In genomic region chr1:69744381-69744780, GRCh38 we compare ENCODE assay signal across 28 cellular contexts.
"Had no signal": no experiment of that assay in that cellular context is flagged by ENCODE, and none has a peak within 500 bp of the region (broad histone marks: within the 10 kb centered on the region; RNA-seq: fewer than 3 reads in every experiment).

No MANE protein-coding gene starts in this region.

- ATAC-seq: stimulated activated effector memory CD8-positive, alpha-beta T cell treated with anti-CD3 and anti-CD28 coated beads, Interleukin-12 subunit alpha, Interleukin-12 subunit beta, amount 100 ng/mL, for 72 hours; stimulated activated memory B cell treated with anti-CD40 and anti-IgM and Interleukin-4, amounts not matched to agents 10 μg/mL and 1 μg/mL and 100 μg/mL, for 72 hours; stimulated activated naive B cell treated with anti-CD40 and anti-IgM and Interleukin-4, amounts not matched to agents 10 μg/mL and 1 μg/mL and 100 μg/mL, for 72 hours; stimulated activated naive CD8-positive, alpha-beta T cell treated with anti-CD3 and anti-CD28 coated beads, Interleukin-15, amount 100 ng/mL, for 72 hours; stimulated activated naive CD8-positive, alpha-beta T cell treated with anti-CD3 and anti-CD28 coated beads, Interleukin-15, Interleukin-2, amounts not matched to agents 100 U/mL and 50 U/mL, for 24 hours; upper lobe of right lung had no signal

- H3K36me3 Mint-ChIP-seq: stimulated activated effector memory CD8-positive, alpha-beta T cell treated with anti-CD3 and anti-CD28 coated beads, Interleukin-12 subunit alpha, Interleukin-12 subunit beta, amount 100 ng/mL, for 72 hours; stimulated activated memory B cell treated with anti-CD40 and anti-IgM and Interleukin-4, amounts not matched to agents 10 μg/mL and 1 μg/mL and 100 μg/mL, for 72 hours; stimulated activated naive B cell treated with anti-CD40 and anti-IgM and Interleukin-4, amounts not matched to agents 10 μg/mL and 1 μg/mL and 100 μg/mL, for 72 hours; type B pancreatic cell had no signal

- H3K27me3 ChIP-seq: stomach, suprapubic skin, testis, thyroid gland, tibial artery, tibial nerve, transverse colon, upper lobe of left lung, upper lobe of right lung, uterus, vagina had no signal

- H3K4me1 ChIP-seq: stomach, suprapubic skin, thyroid gland, tibial artery, tibial nerve, transverse colon, upper lobe of left lung, upper lobe of right lung, uterus, vagina had no signal

- DNase-seq: stimulated activated CD4-positive, alpha-beta T cell treated with anti-CD3 and anti-CD28 coated beads, Interleukin-2, amount 100 ng/mL, for 48 hours; stimulated activated CD4-positive, alpha-beta T cell treated with anti-CD3 and anti-CD28 coated beads, Interleukin-4, amount 100 ng/mL, for 1 hour; stimulated activated CD4-positive, alpha-beta T cell treated with anti-CD3 and anti-CD28 coated beads, Interleukin-4, amount 100 ng/mL, for 24 hours; stimulated activated CD4-positive, alpha-beta T cell treated with anti-CD3 and anti-CD28 coated beads, Interleukin-4, amount 100 ng/mL, for 4 hours; stimulated activated CD8-positive, alpha-beta memory T cell treated with anti-CD3 and anti-CD28 coated beads, Interleukin-4, amount 100 ng/mL, for 48 hours; stimulated activated naive B cell treated with anti-CD40 and anti-IgM and Interleukin-4, amounts not matched to agents 10 μg/mL and 1 μg/mL and 100 μg/mL, for 72 hours; stimulated activated naive CD4-positive, alpha-beta T cell; stimulated activated naive CD4-positive, alpha-beta T cell treated with Interleukin-2 at 50 U/mL for 16 hours; stimulated activated naive CD8-positive, alpha-beta T cell treated with anti-CD3 and anti-CD28 coated beads, Interleukin-15, amount 100 ng/mL, for 72 hours; stimulated activated naive CD8-positive, alpha-beta T cell treated with anti-CD3 and anti-CD28 coated beads, Interleukin-15, Interleukin-2, amounts not matched to agents 100 U/mL and 50 U/mL, for 24 hours; stomach; substantia nigra; testis; thyroid gland; tibial artery; transverse colon; trophoblast cell; upper lobe of left lung; upper lobe of right lung; uterus had no signal

- H3K27ac Mint-ChIP-seq: stimulated activated effector memory CD8-positive, alpha-beta T cell treated with anti-CD3 and anti-CD28 coated beads, Interleukin-12 subunit alpha, Interleukin-12 subunit beta, amount 100 ng/mL, for 72 hours; stimulated activated memory B cell treated with anti-CD40 and anti-IgM and Interleukin-4, amounts not matched to agents 10 μg/mL and 1 μg/mL and 100 μg/mL, for 72 hours; stimulated activated naive B cell treated with anti-CD40 and anti-IgM and Interleukin-4, amounts not matched to agents 10 μg/mL and 1 μg/mL and 100 μg/mL, for 72 hours; stimulated activated naive CD8-positive, alpha-beta T cell treated with anti-CD3 and anti-CD28 coated beads, Interleukin-15, amount 100 ng/mL, for 72 hours; stimulated activated naive CD8-positive, alpha-beta T cell treated with anti-CD3 and anti-CD28 coated beads, Interleukin-15, Interleukin-2, amounts not matched to agents 100 ng/mL and 50 ng/mL, for 24 hours had no signal

- H3K4me1 Mint-ChIP-seq: stimulated activated effector memory CD8-positive, alpha-beta T cell treated with anti-CD3 and anti-CD28 coated beads, Interleukin-12 subunit alpha, Interleukin-12 subunit beta, amount 100 ng/mL, for 72 hours; stimulated activated memory B cell treated with anti-CD40 and anti-IgM and Interleukin-4, amounts not matched to agents 10 μg/mL and 1 μg/mL and 100 μg/mL, for 72 hours; stimulated activated naive B cell treated with anti-CD40 and anti-IgM and Interleukin-4, amounts not matched to agents 10 μg/mL and 1 μg/mL and 100 μg/mL, for 72 hours; stimulated activated naive CD8-positive, alpha-beta T cell treated with anti-CD3 and anti-CD28 coated beads, Interleukin-15, amount 100 ng/mL, for 72 hours had no signal

- H3K27ac ChIP-seq: stomach, suprapubic skin, testis, thoracic aorta, thyroid gland, tibial artery, tibial nerve, transverse colon, upper lobe of left lung, upper lobe of right lung, uterus, vagina had no signal

- H3K9me3 Mint-ChIP-seq: stimulated activated memory B cell treated with anti-CD40 and anti-IgM and Interleukin-4, amounts not matched to agents 10 μg/mL and 1 μg/mL and 100 μg/mL, for 72 hours; stimulated activated naive B cell treated with anti-CD40 and anti-IgM and Interleukin-4, amounts not matched to agents 10 μg/mL and 1 μg/mL and 100 μg/mL, for 72 hours; stimulated activated naive CD8-positive, alpha-beta T cell treated with anti-CD3 and anti-CD28 coated beads, Interleukin-15, Interleukin-2, amounts not matched to agents 100 ng/mL and 50 ng/mL, for 24 hours; type B pancreatic cell had no signal

- H3K36me3 ChIP-seq: stomach, suprapubic skin, thoracic aorta, thyroid gland, tibial artery, tibial nerve, transverse colon, upper lobe of left lung, upper lobe of right lung, uterus, vagina had no signal

- H3K4me3 ChIP-seq: stomach, suprapubic skin, testis, thoracic aorta, thyroid gland, tibial artery, tibial nerve, transverse colon, upper lobe of left lung, upper lobe of right lung, uterus, vagina had no signal

- H3K4me3 Mint-ChIP-seq: stimulated activated effector memory CD8-positive, alpha-beta T cell treated with anti-CD3 and anti-CD28 coated beads, Interleukin-12 subunit alpha, Interleukin-12 subunit beta, amount 100 ng/mL, for 72 hours; stimulated activated memory B cell treated with anti-CD40 and anti-IgM and Interleukin-4, amounts not matched to agents 10 μg/mL and 1 μg/mL and 100 μg/mL, for 72 hours; stimulated activated naive B cell treated with anti-CD40 and anti-IgM and Interleukin-4, amounts not matched to agents 10 μg/mL and 1 μg/mL and 100 μg/mL, for 72 hours; stimulated activated naive CD8-positive, alpha-beta T cell treated with anti-CD3 and anti-CD28 coated beads, Interleukin-15, amount 100 ng/mL, for 72 hours; stimulated activated naive CD8-positive, alpha-beta T cell treated with anti-CD3 and anti-CD28 coated beads, Interleukin-15, Interleukin-2, amounts not matched to agents 100 ng/mL and 50 ng/mL, for 24 hours; type B pancreatic cell had no signal

- H3K27me3 Mint-ChIP-seq: stimulated activated memory B cell treated with anti-CD40 and anti-IgM and Interleukin-4, amounts not matched to agents 10 μg/mL and 1 μg/mL and 100 μg/mL, for 72 hours; stimulated activated naive B cell treated with anti-CD40 and anti-IgM and Interleukin-4, amounts not matched to agents 10 μg/mL and 1 μg/mL and 100 μg/mL, for 72 hours; stimulated activated naive CD8-positive, alpha-beta T cell treated with anti-CD3 and anti-CD28 coated beads, Interleukin-15, amount 100 ng/mL, for 72 hours; stimulated activated naive CD8-positive, alpha-beta T cell treated with anti-CD3 and anti-CD28 coated beads, Interleukin-15, Interleukin-2, amounts not matched to agents 100 ng/mL and 50 ng/mL, for 24 hours; type B pancreatic cell had no signal
